23 cellular contexts compared by ENCODE assay signal in genomic region chr20:23624307-23624706, GRCh38. TPM values are rescaled to one million over a fixed set of nuclear protein-coding genes. Genes with fewer than 3 reads are reported as not detected.
DNase-seq lines count a peak whose midpoint lies in the region; ATAC-seq, FAIRE-seq and TF ChIP-seq lines count a peak whose summit lies in the region.
"Had no signal": no experiment of that assay in that cellular context is flagged by ENCODE, and none has a peak within 500 bp of the region (broad histone marks: within the 10 kb centered on the region; RNA-seq: fewer than 3 reads in every experiment).

No MANE protein-coding gene starts in this region.

- H3K4me1 ChIP-seq in GM23248 (ENCODE audit: insufficient read depth) (peaks cover 18% of the 10 kb centered on the region; the same call in 1 of the 2 replicates), K562 (replicated peaks in 1 of 2; ENCODE audit: control insufficient read depth in 2 of 2, insufficient read depth in 2 of 2, low read length in 2 of 2) (peaks cover 0 to 19% of the 10 kb centered on the region in 2 experiments; a peak in 2 of 5 replicates), gastrocnemius medialis (peaks cover 22 to 38% of the 10 kb centered on the region in 2 donors)
- H3K4me1 ChIP-seq: neural progenitor cell had no signal

- BruUV-seq in K562 (replicated peaks; lab: Mats Ljungman, UMichigan) = no TSS peak

- H3F3A ChIP-seq in GM23248 (ENCODE audit: insufficient read depth) = peaks cover 25% of the 10 kb centered on the region

- TF ChIP-seq POLR2A in K562 (conservative IDR thresholded peaks at IDR 0.05) = no peak
- no peak for TF ChIP-seq POLR2A in gastrocnemius medialis (IDR thresholded peaks at IDR 0.05)

- H3K4me2 ChIP-seq in GM23248 (ENCODE audit: unreplicated experiment) = no peak overlapping the region
- H3K4me2 ChIP-seq in K562 (ENCODE audit: insufficient read depth, low read length) = no peak overlapping the region
- H3K4me2 ChIP-seq: neural progenitor cell, PC-9 had no signal

- H3K9ac ChIP-seq in GM23248 (no peak overlapping the region), K562 (ENCODE audit: insufficient read depth in 1 of 2, low read depth in 2 of 2, low read length in 2 of 2) (no peak overlapping the region)
- H3K9ac ChIP-seq: neural progenitor cell had no signal

- H3K9me3 ChIP-seq in GM23248 (ENCODE audit: low read depth) (no peaks in the 10 kb centered on the region), K562 (replicated peaks; ENCODE audit: control insufficient read depth, insufficient read depth, low read depth, low read length) (no peaks in the 10 kb centered on the region), gastrocnemius medialis (no peaks in the 10 kb centered on the region)
- H3K9me3 ChIP-seq: upper lobe of left lung had no signal

- no peaks in the 10 kb centered on the region for H3K27me3 ChIP-seq in GM23248 (replicated peaks; ENCODE audit: insufficient read depth)
- no peaks in the 10 kb centered on the region for H3K27me3 ChIP-seq in K562 (ENCODE audit: control insufficient read depth in 2 of 2, insufficient read depth in 2 of 2, low read length in 2 of 2)
- no peaks in the 10 kb centered on the region for H3K27me3 ChIP-seq in gastrocnemius medialis
- H3K27me3 ChIP-seq: neural progenitor cell, upper lobe of left lung had no signal

- H3K36me3 ChIP-seq in GM23248 (ENCODE audit: low read depth) (no peaks in the 10 kb centered on the region), K562 (ENCODE audit: control insufficient read depth, insufficient read depth, low read length) (no peaks in the 10 kb centered on the region), gastrocnemius medialis (no peaks in the 10 kb centered on the region)
- H3K36me3 ChIP-seq: neural progenitor cell, upper lobe of left lung had no signal

- H3K9me2 ChIP-seq in GM23248 (ENCODE audit: insufficient read depth) = no peaks in the 10 kb centered on the region

- TF ChIP-seq EP300 in K562 (IDR thresholded peaks at IDR 0.05; ENCODE audit: low read length) = no peak; the same call in 1 of the 2 replicates

- H2AFZ ChIP-seq in GM23248 (peak overlapping the region; percentile 64), K562 (ENCODE audit: low read depth, low read length) (no peak overlapping the region)
- H2AFZ ChIP-seq: neural progenitor cell, PC-9 had no signal

- CTCF ChIA-PET in K562 (lab: Yijun Ruan, JAX; ENCODE audit: low intra/inter-chr PET ratio) = interaction anchor here (0.7 kb wide), 1 partner anchor 424 kb away, joined by 3 read pairs; no protein-coding TSS in a partner anchor

- intact Hi-C loops in K562 (cut with micrococcal nuclease) = no loop called here
- intact Hi-C loops in gastrocnemius medialis (cut with DNase I; ENCODE audit: low total_unique reads) = no loop called here

- TF ChIP-seq RAD21 in K562 (CRISPR knock-in tag; conservative IDR thresholded peaks at IDR 0.05 in 1 of 2, IDR thresholded peaks at IDR 0.05 in 1 of 2) = no peak

- no peaks in the 10 kb centered on the region for H3K9me1 ChIP-seq in K562 (ENCODE audit: control insufficient read depth, insufficient read depth, low read length)

- H3K4me3 ChIP-seq in GM23248 (no peak overlapping the region), K562 (no peak overlapping the region), fibroblast of the aortic adventitia (ENCODE audit: low read depth, low read length) (no peak overlapping the region), gastrocnemius medialis (no peak overlapping the region)
- H3K4me3 ChIP-seq: neural progenitor cell, PC-9, upper lobe of left lung had no signal

- POLR2A ChIA-PET in K562 (lab: Yijun Ruan, JAX) = interaction anchor here (0.5 to 2.2 kb wide), 2 partner anchors 13 to 16 kb away, joined by 5 to 11 read pairs; partner anchors contain the start of gene CST3

- TF ChIP-seq CTCF in K562 (IDR thresholded peaks at IDR 0.05 in 2 of 3, conservative IDR thresholded peaks at IDR 0.05 in 1 of 3; ENCODE audit: insufficient read depth in 2 of 3, low read depth in 1 of 3, low read length in 3 of 3) (no peak), fibroblast of the aortic adventitia (IDR thresholded peaks at IDR 0.05; ENCODE audit: insufficient read depth, low read length) (no peak), gastrocnemius medialis (IDR thresholded peaks at IDR 0.05 in 4 of 5, conservative IDR thresholded peaks at IDR 0.05 in 1 of 5) (no peak)

- in situ Hi-C loops in GM23248 (cut with MboI) = no loop called here
- in situ Hi-C loops in K562 (cut with MboI) = no loop called here
- in situ Hi-C loops in gastrocnemius medialis (cut with MboI; ENCODE audit: low sequenced_read_pairs in 4 of 4) = loop anchor here in 1 of 4 donors (25.0 kb wide), 1 partner anchor 212 kb away; the partner anchor contains the start of gene NAPB

- DNase-seq in GM23248 = peak; percentile 39
- peak in 1 of 4 experiments; percentile 23 for DNase-seq in K562 (ENCODE audit: extremely low read depth in 1 of 4, low spot score in 3 of 4)
- DNase-seq in fibroblast of the aortic adventitia (ENCODE audit: low read depth) = peak; percentile 56
- DNase-seq in gastrocnemius medialis = no peak
- DNase-seq in urothelium cell line (ENCODE audit: low spot score) = no peak
- no peak for DNase-seq in activated naive CD4-positive, alpha-beta T cell treated with Interleukin-2 at 50 U/mL for 16 hours
- no peak for DNase-seq in NCI-H2029 (lab: John Stamatoyannopoulos, UW)
- DNase-seq in LoVo (ENCODE audit: low spot score) = no peak
- DNase-seq: activated B cell treated with CpG ODN at 0.5 μM for 24 hours; activated effector memory CD4-positive, alpha-beta T cell treated with anti-CD3 and anti-CD28 coated beads, Interleukin-2, amount 50 U/mL, for 16 hours; H7; mesendoderm; MM.1S; NCI-H187 treated with DMSO at 0.1 percent for 48 hours; NCI-H524 treated with DMSO at 0.1 percent for 48 hours; PC-9; stimulated activated CD4-positive, alpha-beta T cell treated with anti-CD3 and anti-CD28 coated beads, Interleukin-4, amount 100 ng/mL, for 1 hour; upper lobe of left lung had no signal

- ATAC-seq in K562 = no peak
- ATAC-seq in gastrocnemius medialis = no peak
- ATAC-seq: sciatic nerve had no signal

- H4K20me1 ChIP-seq in GM23248 (ENCODE audit: insufficient read depth) (no peaks in the 10 kb centered on the region), K562 (replicated peaks; ENCODE audit: control insufficient read depth, insufficient read depth, low read length) (no peaks in the 10 kb centered on the region)

- 49 to 54% methylated on average over 3 of the region's 3 CpGs for WGBS in GM23248 (ENCODE audit: low coverage in 1 of 2, low lambda C conversion rate in 2 of 2, missing lambda C conversion rate in 2 of 2), 2 experiments
- WGBS in K562 (ENCODE audit: insufficient coverage, low coverage, missing lambda C conversion rate) = 3% methylated on average over 3 of the region's 3 CpGs

- no peaks in the 10 kb centered on the region for H3K79me2 ChIP-seq in GM23248 (ENCODE audit: insufficient read depth)
- H3K79me2 ChIP-seq in K562 (ENCODE audit: control insufficient read depth, insufficient read depth, low read length) = no peaks in the 10 kb centered on the region

- H3K27ac ChIP-seq in GM23248 (no peak overlapping the region), K562 (ENCODE audit: extremely low read depth, low read depth, low read length) (no peak overlapping the region), gastrocnemius medialis (peak overlapping the region in 3 of 4 donors; percentile 76 to 81 (median 76))
- H3K27ac ChIP-seq: neural progenitor cell, PC-9 had no signal

- no peak for FAIRE-seq in K562 (lab: Jason Lieb, UNC)
- no peak for FAIRE-seq in urothelium cell line (lab: Jason Lieb, UNC)
- FAIRE-seq: frontal cortex, G401.6 had no signal

RNA-seq across cellular contexts. Expression of gene CST3, which starts 13.4 kb away (rescaled TPM):
- 396 and 478 TPM in 2 replicates for total RNA-seq in GM23248 (2014; rRNA removed; shearing (Covaris generic))
- 782 and 784 TPM in 2 replicates for polyA plus RNA-seq in GM23248 (2016; fragmentation: Nextera tagmentation; extraction: Ambion mirVana)
- 9.8 and 40.0 TPM in 2 replicates for total RNA-seq in K562 (2011; cell fraction: chromatin; rRNA removed; ENCODE audit: low replicate concordance)
- total RNA-seq in K562 (2011; cell fraction: nucleolus; rRNA removed) = 96.9 and 115 TPM in 2 replicates
- total RNA-seq in K562 (2011; cell fraction: nucleoplasm; rRNA removed) = 57.6 and 64.2 TPM in 2 replicates
- 66.7 and 81.2 TPM in 2 replicates for total RNA-seq in K562 (2014; rRNA removed)
- 14.8 and 23.1 TPM in 2 replicates for total RNA-seq in K562 (2014; rRNA removed; fragmentation: Illumina TruSeq; extraction: Trizol)
- 42.9 and 48.5 TPM in 2 replicates for total RNA-seq in K562 (2015; rRNA removed; fragmentation: Illumina TruSeq; extraction: Trizol)
- 111 and 113 TPM in 2 replicates for total RNA-seq in K562 (2021)
- polyA plus RNA-seq in K562 (2011; rRNA removed) = 46.6 and 83.5 TPM in 2 replicates
- 110 and 262 TPM in 2 replicates for polyA plus RNA-seq in K562 (2011; cell fraction: cytosol; rRNA removed)
- 22.3 and 27.1 TPM in 2 replicates for polyA plus RNA-seq in K562 (2011; cell fraction: nucleus; rRNA removed)
- polyA plus RNA-seq in K562 (2012) = 114 and 177 TPM in 2 replicates
- polyA plus RNA-seq in K562 (2014; fragmentation: Illumina TruSeq; extraction: Trizol) = 52.1 and 55.2 TPM in 2 replicates
- polyA plus RNA-seq in K562 (2014; fragmentation: Nextera tagmentation; extraction: Ambion mirVana) = 10 to 100 TPM in 1 of 2 experiments, 1 to 10 TPM in 1; 8.7 to 12.4 TPM
- 103 and 110 TPM in 2 replicates for polyA plus RNA-seq in K562 (2014; rRNA removed)
- polyA minus RNA-seq in K562 (2011; rRNA and poly(A)+ RNA removed) = 20.5 and 29.9 TPM in 2 replicates
- polyA minus RNA-seq in K562 (2011; cell fraction: cytosol; rRNA and poly(A)+ RNA removed) = 56.7 and 67.3 TPM in 2 replicates
- 11.2 and 12.6 TPM in 2 replicates for polyA minus RNA-seq in K562 (2011; cell fraction: nucleus; rRNA and poly(A)+ RNA removed)
- total RNA-seq in fibroblast of the aortic adventitia (ENCODE audit: low replicate concordance) = 246 and 355 TPM in 2 replicates
- total RNA-seq in gastrocnemius medialis = 1,000 to 10,000 TPM in 1 of 4 donors, 100 to 1,000 TPM in 3; 461 to 1,821 (median 697) TPM
- total RNA-seq: activated B cell treated with CpG ODN at 0.5 μM for 24 hours had no signal

RNA-seq across cellular contexts. Expression of gene CST9, which starts 18.6 kb away (rescaled TPM):
- total RNA-seq in GM23248 (2014; rRNA removed; shearing (Covaris generic)) = not detected in 2 replicates
- polyA plus RNA-seq in GM23248 (2016; fragmentation: Nextera tagmentation; extraction: Ambion mirVana) (not detected in 2 replicates), K562 (2011; rRNA removed) (not detected in 2 replicates), K562 (2014; fragmentation: Illumina TruSeq; extraction: Trizol) (not detected in 2 replicates), K562 (2014; fragmentation: Nextera tagmentation; extraction: Ambion mirVana) (not detected), K562 (2014; rRNA removed) (not detected in 2 replicates)
- total RNA-seq in K562 (2011; cell fraction: chromatin; rRNA removed; ENCODE audit: low replicate concordance) = not detected in 2 replicates
- total RNA-seq in K562 (2011; cell fraction: nucleolus; rRNA removed) = not detected in 2 replicates
- total RNA-seq in K562 (2011; cell fraction: nucleoplasm; rRNA removed) = 0.38 TPM in 1 of 2 replicates, not detected in the other
- total RNA-seq in K562 (2014; rRNA removed) (not detected in 2 replicates), K562 (2014; rRNA removed; fragmentation: Illumina TruSeq; extraction: Trizol) (not detected in 2 replicates), K562 (2015; rRNA removed; fragmentation: Illumina TruSeq; extraction: Trizol) (not detected in 2 replicates), K562 (2021) (not detected in 2 replicates), fibroblast of the aortic adventitia (ENCODE audit: low replicate concordance) (not detected in 2 replicates), gastrocnemius medialis (not detected)
- not detected in 2 replicates for polyA plus RNA-seq in K562 (2011; cell fraction: cytosol; rRNA removed)
- not detected in 2 replicates for polyA plus RNA-seq in K562 (2011; cell fraction: nucleus; rRNA removed)
- not detected in 2 replicates for polyA plus RNA-seq in K562 (2012)
- polyA minus RNA-seq in K562 (2011; rRNA and poly(A)+ RNA removed) = not detected in 2 replicates
- polyA minus RNA-seq in K562 (2011; cell fraction: cytosol; rRNA and poly(A)+ RNA removed) = not detected in 2 replicates
- not detected in 2 replicates for polyA minus RNA-seq in K562 (2011; cell fraction: nucleus; rRNA and poly(A)+ RNA removed)
- total RNA-seq: activated B cell treated with CpG ODN at 0.5 μM for 24 hours, frontal cortex, H7, HT-29, PC-9, sciatic nerve, upper lobe of left lung had no signal

RNA-seq across cellular contexts. Expression of gene CST9L, which starts 56.0 kb away (rescaled TPM):
- total RNA-seq in GM23248 (2014; rRNA removed; shearing (Covaris generic)) = not detected in 2 replicates
- polyA plus RNA-seq in GM23248 (2016; fragmentation: Nextera tagmentation; extraction: Ambion mirVana) (not detected in 2 replicates), K562 (2011; rRNA removed) (not detected in 2 replicates), K562 (2014; fragmentation: Illumina TruSeq; extraction: Trizol) (not detected in 2 replicates), K562 (2014; fragmentation: Nextera tagmentation; extraction: Ambion mirVana) (not detected), K562 (2014; rRNA removed) (not detected in 2 replicates)
- total RNA-seq in K562 (2011; cell fraction: chromatin; rRNA removed; ENCODE audit: low replicate concordance) = not detected in 2 replicates
- not detected in 2 replicates for total RNA-seq in K562 (2011; cell fraction: nucleolus; rRNA removed)
- total RNA-seq in K562 (2011; cell fraction: nucleoplasm; rRNA removed) = not detected in 2 replicates
- total RNA-seq in K562 (2014; rRNA removed) (not detected in 2 replicates), K562 (2014; rRNA removed; fragmentation: Illumina TruSeq; extraction: Trizol) (not detected in 2 replicates), K562 (2015; rRNA removed; fragmentation: Illumina TruSeq; extraction: Trizol) (not detected in 2 replicates), K562 (2021) (not detected in 2 replicates), fibroblast of the aortic adventitia (ENCODE audit: low replicate concordance) (not detected in 2 replicates), gastrocnemius medialis (not detected)
- polyA plus RNA-seq in K562 (2011; cell fraction: cytosol; rRNA removed) = 0.07 TPM in 1 of 2 replicates, not detected in the other
- not detected in 2 replicates for polyA plus RNA-seq in K562 (2011; cell fraction: nucleus; rRNA removed)
- polyA plus RNA-seq in K562 (2012) = not detected in 2 replicates
- not detected in 2 replicates for polyA minus RNA-seq in K562 (2011; rRNA and poly(A)+ RNA removed)
- not detected in 2 replicates for polyA minus RNA-seq in K562 (2011; cell fraction: cytosol; rRNA and poly(A)+ RNA removed)
- polyA minus RNA-seq in K562 (2011; cell fraction: nucleus; rRNA and poly(A)+ RNA removed) = not detected in 2 replicates
- total RNA-seq: activated B cell treated with CpG ODN at 0.5 μM for 24 hours, frontal cortex, H7, HT-29, PC-9, sciatic nerve, upper lobe of left lung had no signal

Comparison
In these comparisons a context has a peak if more than half of its experiments do, and no peak if none do; other contexts are left out.
1. DNase-seq: peak in GM23248 (single experiment) and fibroblast of the aortic adventitia (single experiment); none in gastrocnemius medialis (0 of 2), urothelium cell line (single experiment), activated naive CD4-positive, alpha-beta T cell treated with Interleukin-2 at 50 U/mL for 16 hours (single experiment), NCI-H2029 (single experiment) and LoVo (single experiment).
2. H3K27ac ChIP-seq: peak in gastrocnemius medialis (3 of 4); none in GM23248 (single experiment) and K562 (single experiment).